1 cellular context compared by ENCODE assay signal in the genomic region with DNA sequence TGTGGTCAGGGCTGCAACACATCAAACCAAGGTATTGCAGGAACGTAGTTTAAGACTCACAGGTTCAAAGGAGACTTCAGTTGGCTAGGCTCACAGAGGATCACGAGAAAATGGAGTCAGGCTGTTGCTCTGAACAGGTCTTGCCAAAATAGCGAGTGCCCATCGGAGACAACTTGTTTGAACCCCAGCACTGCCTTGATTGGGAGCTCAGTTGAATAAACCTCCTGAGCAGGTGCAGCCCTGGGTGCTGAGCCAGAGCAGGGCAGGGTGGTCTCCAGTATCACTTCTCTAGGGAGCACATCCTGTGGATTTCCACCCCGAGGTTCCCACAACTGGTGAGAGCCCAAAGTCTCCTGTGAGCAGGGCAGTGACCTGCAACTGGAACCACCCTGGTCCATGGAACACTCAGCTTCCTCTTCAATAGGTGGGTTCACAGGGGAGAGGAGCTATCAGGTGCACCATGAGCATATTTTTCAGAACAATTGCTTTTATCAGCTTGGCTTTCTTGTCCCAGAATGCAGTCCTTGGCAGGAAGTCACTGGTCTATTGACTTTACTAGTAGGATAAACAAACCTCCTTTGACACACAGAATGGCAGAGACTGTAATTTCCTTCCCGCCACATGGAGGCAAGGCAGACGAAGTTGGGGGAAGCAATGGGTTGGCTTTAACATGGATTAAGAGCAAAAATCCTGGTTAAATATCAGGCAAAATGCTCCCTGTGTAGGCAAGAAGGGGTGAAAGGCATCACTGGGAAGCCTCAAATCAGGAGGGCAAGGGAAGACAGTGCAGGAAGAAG.
TF ChIP-seq lines count a peak whose summit lies in the region.

No MANE protein-coding gene starts in this region.

TF ChIP-seq in HepG2, 621 proteins besides CTCF, POLR2A, EP300 and RAD21 (continued from another document and continues in another):
- TF ChIP-seq, protein P1, sequence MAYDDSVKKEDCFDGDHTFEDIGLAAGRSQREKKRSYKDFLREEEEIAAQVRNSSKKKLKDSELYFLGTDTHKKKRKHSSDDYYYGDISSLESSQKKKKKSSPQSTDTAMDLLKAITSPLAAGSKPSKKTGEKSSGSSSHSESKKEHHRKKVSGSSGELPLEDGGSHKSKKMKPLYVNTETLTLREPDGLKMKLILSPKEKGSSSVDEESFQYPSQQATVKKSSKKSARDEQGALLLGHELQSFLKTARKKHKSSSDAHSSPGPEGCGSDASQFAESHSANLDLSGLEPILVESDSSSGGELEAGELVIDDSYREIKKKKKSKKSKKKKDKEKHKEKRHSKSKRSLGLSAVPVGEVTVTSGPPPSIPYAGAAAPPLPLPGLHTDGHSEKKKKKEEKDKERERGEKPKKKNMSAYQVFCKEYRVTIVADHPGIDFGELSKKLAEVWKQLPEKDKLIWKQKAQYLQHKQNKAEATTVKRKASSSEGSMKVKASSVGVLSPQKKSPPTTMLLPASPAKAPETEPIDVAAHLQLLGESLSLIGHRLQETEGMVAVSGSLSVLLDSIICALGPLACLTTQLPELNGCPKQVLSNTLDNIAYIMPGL (CRISPR knock-in tag; IDR thresholded peaks at IDR 0.05; ENCODE audit: borderline replicate concordance in 1 of 2, low read depth in 1 of 2), result no peak
- TF ChIP-seq, protein P2, sequence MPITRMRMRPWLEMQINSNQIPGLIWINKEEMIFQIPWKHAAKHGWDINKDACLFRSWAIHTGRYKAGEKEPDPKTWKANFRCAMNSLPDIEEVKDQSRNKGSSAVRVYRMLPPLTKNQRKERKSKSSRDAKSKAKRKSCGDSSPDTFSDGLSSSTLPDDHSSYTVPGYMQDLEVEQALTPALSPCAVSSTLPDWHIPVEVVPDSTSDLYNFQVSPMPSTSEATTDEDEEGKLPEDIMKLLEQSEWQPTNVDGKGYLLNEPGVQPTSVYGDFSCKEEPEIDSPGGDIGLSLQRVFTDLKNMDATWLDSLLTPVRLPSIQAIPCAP (CRISPR knock-in tag; IDR thresholded peaks at IDR 0.05; ENCODE audit: low read depth), result no peak
- TF ChIP-seq SAFB2 (CRISPR knock-in tag; IDR thresholded peaks at IDR 0.05; ENCODE audit: borderline replicate concordance, low read depth) (no peak), ZC3H13 (CRISPR knock-in tag; IDR thresholded peaks at IDR 0.05) (no peak), SMAD1 (CRISPR knock-in tag; IDR thresholded peaks at IDR 0.05; ENCODE audit: borderline replicate concordance, low read depth) (no peak), ZNF75D (CRISPR knock-in tag; IDR thresholded peaks at IDR 0.05; ENCODE audit: borderline replicate concordance) (no peak), ZGPAT (CRISPR knock-in tag; IDR thresholded peaks at IDR 0.05) (peak; percentile 65), ZNF484 (CRISPR knock-in tag; IDR thresholded peaks at IDR 0.05; ENCODE audit: borderline replicate concordance, low read depth) (no peak), ZNF446 (CRISPR knock-in tag; IDR thresholded peaks at IDR 0.05) (no peak), MTF2 (CRISPR knock-in tag; IDR thresholded peaks at IDR 0.05; ENCODE audit: borderline replicate concordance) (no peak), HHEX (CRISPR knock-in tag; IDR thresholded peaks at IDR 0.05) (no peak), ARID3A (IDR thresholded peaks at IDR 0.05; ENCODE audit: low read depth, low read length) (no peak), MYNN (CRISPR knock-in tag; IDR thresholded peaks at IDR 0.05; ENCODE audit: low read depth) (no peak), ZNF367 (CRISPR knock-in tag; IDR thresholded peaks at IDR 0.05; ENCODE audit: borderline replicate concordance) (no peak), IKZF1 (IDR thresholded peaks at IDR 0.05) (no peak), MEIS1 (CRISPR knock-in tag; IDR thresholded peaks at IDR 0.05; ENCODE audit: borderline replicate concordance) (no peak), ZNF44 (CRISPR knock-in tag; IDR thresholded peaks at IDR 0.05) (peak; percentile 59; the same call in 1 of the 2 replicates), MTA3 (CRISPR knock-in tag; IDR thresholded peaks at IDR 0.05) (no peak), CCAR2 (optimal IDR thresholded peaks at IDR 0.05; ENCODE audit: low read depth, low read length) (no peak), TMF1 (CRISPR knock-in tag; IDR thresholded peaks at IDR 0.05; ENCODE audit: low read depth) (no peak), CEBPB (IDR thresholded peaks at IDR 0.05; ENCODE audit: borderline replicate concordance, low read depth, low read length) (no peak), JUN (CRISPR knock-in tag; IDR thresholded peaks at IDR 0.05) (no peak), ZEB1 (IDR thresholded peaks at IDR 0.05; ENCODE audit: insufficient replicate concordance, low read depth) (peak; percentile 54), JARID2 (CRISPR knock-in tag; IDR thresholded peaks at IDR 0.05; ENCODE audit: insufficient replicate concordance) (no peak), SKI (IDR thresholded peaks at IDR 0.05; ENCODE audit: partially characterized antibody) (no peak), KDM3A (CRISPR knock-in tag; IDR thresholded peaks at IDR 0.05; ENCODE audit: low read depth) (no peak), NAIF1 (CRISPR knock-in tag; IDR thresholded peaks at IDR 0.05; ENCODE audit: borderline replicate concordance) (no peak), SAP130 (CRISPR knock-in tag; IDR thresholded peaks at IDR 0.05; ENCODE audit: low read depth) (peak; percentile 70), HOXA5 (CRISPR knock-in tag; IDR thresholded peaks at IDR 0.05) (no peak), SUZ12 (IDR thresholded peaks at IDR 0.05; ENCODE audit: low read depth, low read length) (no peak), HNRNPH1 (optimal IDR thresholded peaks at IDR 0.05; ENCODE audit: low read depth, low read length) (no peak), AHDC1 (CRISPR knock-in tag; IDR thresholded peaks at IDR 0.05; ENCODE audit: borderline replicate concordance) (peak; percentile 82; the same call in 1 of the 2 replicates), KDM5A (IDR thresholded peaks at IDR 0.05; ENCODE audit: borderline replicate concordance, low read length) (no peak), AHR (CRISPR knock-in tag; IDR thresholded peaks at IDR 0.05) (no peak), ZNF20 (CRISPR knock-in tag; IDR thresholded peaks at IDR 0.05) (no peak), DNMT3B (CRISPR knock-in tag; conservative IDR thresholded peaks at IDR 0.05) (0 out of 2 replicates have a peak, but pooled peaks have one; percentile 51), ZNF235 (CRISPR knock-in tag; IDR thresholded peaks at IDR 0.05; ENCODE audit: borderline replicate concordance) (no peak), ZNF383 (CRISPR knock-in tag; IDR thresholded peaks at IDR 0.05; ENCODE audit: borderline replicate concordance) (no peak), GMEB2 (CRISPR knock-in tag; IDR thresholded peaks at IDR 0.05; ENCODE audit: low read depth) (no peak), ZFP36L1 (CRISPR knock-in tag; IDR thresholded peaks at IDR 0.05) (no peak), ZNF329 (CRISPR knock-in tag; IDR thresholded peaks at IDR 0.05; ENCODE audit: low read depth) (no peak), HNRNPUL1 (IDR thresholded peaks at IDR 0.05; ENCODE audit: low read depth, low read length) (no peak), ZNF724P (CRISPR knock-in tag; IDR thresholded peaks at IDR 0.05; ENCODE audit: borderline replicate concordance) (no peak), NFE2 (CRISPR knock-in tag; IDR thresholded peaks at IDR 0.05) (no peak), CENPT (CRISPR knock-in tag; IDR thresholded peaks at IDR 0.05; ENCODE audit: low read depth) (no peak)
- TF ChIP-seq, protein P3, sequence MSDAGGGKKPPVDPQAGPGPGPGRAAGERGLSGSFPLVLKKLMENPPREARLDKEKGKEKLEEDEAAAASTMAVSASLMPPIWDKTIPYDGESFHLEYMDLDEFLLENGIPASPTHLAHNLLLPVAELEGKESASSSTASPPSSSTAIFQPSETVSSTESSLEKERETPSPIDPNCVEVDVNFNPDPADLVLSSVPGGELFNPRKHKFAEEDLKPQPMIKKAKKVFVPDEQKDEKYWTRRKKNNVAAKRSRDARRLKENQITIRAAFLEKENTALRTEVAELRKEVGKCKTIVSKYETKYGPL (CRISPR knock-in tag; IDR thresholded peaks at IDR 0.05), result no peak
- TF ChIP-seq, protein P4, sequence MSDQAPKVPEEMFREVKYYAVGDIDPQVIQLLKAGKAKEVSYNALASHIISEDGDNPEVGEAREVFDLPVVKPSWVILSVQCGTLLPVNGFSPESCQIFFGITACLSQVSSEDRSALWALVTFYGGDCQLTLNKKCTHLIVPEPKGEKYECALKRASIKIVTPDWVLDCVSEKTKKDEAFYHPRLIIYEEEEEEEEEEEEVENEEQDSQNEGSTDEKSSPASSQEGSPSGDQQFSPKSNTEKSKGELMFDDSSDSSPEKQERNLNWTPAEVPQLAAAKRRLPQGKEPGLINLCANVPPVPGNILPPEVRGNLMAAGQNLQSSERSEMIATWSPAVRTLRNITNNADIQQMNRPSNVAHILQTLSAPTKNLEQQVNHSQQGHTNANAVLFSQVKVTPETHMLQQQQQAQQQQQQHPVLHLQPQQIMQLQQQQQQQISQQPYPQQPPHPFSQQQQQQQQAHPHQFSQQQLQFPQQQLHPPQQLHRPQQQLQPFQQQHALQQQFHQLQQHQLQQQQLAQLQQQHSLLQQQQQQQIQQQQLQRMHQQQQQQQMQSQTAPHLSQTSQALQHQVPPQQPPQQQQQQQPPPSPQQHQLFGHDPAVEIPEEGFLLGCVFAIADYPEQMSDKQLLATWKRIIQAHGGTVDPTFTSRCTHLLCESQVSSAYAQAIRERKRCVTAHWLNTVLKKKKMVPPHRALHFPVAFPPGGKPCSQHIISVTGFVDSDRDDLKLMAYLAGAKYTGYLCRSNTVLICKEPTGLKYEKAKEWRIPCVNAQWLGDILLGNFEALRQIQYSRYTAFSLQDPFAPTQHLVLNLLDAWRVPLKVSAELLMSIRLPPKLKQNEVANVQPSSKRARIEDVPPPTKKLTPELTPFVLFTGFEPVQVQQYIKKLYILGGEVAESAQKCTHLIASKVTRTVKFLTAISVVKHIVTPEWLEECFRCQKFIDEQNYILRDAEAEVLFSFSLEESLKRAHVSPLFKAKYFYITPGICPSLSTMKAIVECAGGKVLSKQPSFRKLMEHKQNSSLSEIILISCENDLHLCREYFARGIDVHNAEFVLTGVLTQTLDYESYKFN (CRISPR knock-in tag; conservative IDR thresholded peaks at IDR 0.05), result peak; percentile 69
